In the genomic region with DNA sequence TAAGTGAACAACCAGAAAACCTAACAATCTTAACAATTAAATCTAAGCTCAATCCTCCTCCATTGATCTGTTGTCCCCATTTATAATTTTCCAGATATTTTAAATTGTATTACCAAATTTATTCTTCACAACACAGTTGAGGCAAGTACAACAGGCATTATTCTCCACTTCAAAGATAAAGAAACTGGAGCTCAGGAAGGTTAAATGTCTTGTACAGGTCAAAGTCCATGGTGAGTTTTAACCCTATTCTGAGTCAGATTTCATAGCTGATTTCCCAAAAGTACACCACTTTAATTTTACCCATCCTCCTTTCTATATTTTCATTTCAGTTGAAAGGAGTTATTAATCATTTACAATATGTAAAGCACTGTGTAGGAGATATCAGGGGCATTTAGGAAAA, we compare ENCODE assay signal across 1 cellular context.
A peak's percentile ranks its signal among the peaks of the same experiment; 100 is the strongest.
TF ChIP-seq lines count a peak whose summit lies in the region.

No MANE protein-coding gene starts in this region.

TF ChIP-seq in HepG2, 621 proteins besides CTCF, POLR2A, EP300 and RAD21 (continued from another document):
- TF ChIP-seq, protein P1, sequence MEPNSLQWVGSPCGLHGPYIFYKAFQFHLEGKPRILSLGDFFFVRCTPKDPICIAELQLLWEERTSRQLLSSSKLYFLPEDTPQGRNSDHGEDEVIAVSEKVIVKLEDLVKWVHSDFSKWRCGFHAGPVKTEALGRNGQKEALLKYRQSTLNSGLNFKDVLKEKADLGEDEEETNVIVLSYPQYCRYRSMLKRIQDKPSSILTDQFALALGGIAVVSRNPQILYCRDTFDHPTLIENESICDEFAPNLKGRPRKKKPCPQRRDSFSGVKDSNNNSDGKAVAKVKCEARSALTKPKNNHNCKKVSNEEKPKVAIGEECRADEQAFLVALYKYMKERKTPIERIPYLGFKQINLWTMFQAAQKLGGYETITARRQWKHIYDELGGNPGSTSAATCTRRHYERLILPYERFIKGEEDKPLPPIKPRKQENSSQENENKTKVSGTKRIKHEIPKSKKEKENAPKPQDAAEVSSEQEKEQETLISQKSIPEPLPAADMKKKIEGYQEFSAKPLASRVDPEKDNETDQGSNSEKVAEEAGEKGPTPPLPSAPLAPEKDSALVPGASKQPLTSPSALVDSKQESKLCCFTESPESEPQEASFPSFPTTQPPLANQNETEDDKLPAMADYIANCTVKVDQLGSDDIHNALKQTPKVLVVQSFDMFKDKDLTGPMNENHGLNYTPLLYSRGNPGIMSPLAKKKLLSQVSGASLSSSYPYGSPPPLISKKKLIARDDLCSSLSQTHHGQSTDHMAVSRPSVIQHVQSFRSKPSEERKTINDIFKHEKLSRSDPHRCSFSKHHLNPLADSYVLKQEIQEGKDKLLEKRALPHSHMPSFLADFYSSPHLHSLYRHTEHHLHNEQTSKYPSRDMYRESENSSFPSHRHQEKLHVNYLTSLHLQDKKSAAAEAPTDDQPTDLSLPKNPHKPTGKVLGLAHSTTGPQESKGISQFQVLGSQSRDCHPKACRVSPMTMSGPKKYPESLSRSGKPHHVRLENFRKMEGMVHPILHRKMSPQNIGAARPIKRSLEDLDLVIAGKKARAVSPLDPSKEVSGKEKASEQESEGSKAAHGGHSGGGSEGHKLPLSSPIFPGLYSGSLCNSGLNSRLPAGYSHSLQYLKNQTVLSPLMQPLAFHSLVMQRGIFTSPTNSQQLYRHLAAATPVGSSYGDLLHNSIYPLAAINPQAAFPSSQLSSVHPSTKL (CRISPR knock-in tag; IDR thresholded peaks at IDR 0.05): peak; percentile 24; the same call in 1 of the 2 replicates
- TF ChIP-seq MXD4 (CRISPR knock-in tag; IDR thresholded peaks at IDR 0.05) (no peak), SIX1 (CRISPR knock-in tag; IDR thresholded peaks at IDR 0.05; ENCODE audit: borderline replicate concordance) (peak; percentile 29; the same call in 1 of the 2 replicates), ZNF432 (CRISPR knock-in tag; IDR thresholded peaks at IDR 0.05; ENCODE audit: borderline replicate concordance) (no peak), NCOR1 (IDR thresholded peaks at IDR 0.05; ENCODE audit: borderline replicate concordance, low read length) (0 out of 2 replicates have a peak, but pooled peaks have one; percentile 38), HNF4A (CRISPR knock-in tag; IDR thresholded peaks at IDR 0.05) (peak; percentile 52), DNMT1 (CRISPR knock-in tag; IDR thresholded peaks at IDR 0.05) (no peak), HMG20A (CRISPR knock-in tag; IDR thresholded peaks at IDR 0.05; ENCODE audit: borderline replicate concordance) (peak; percentile 31; the same call in 1 of the 2 replicates)
